25 cellular contexts compared by ENCODE assay signal in the genomic region with DNA sequence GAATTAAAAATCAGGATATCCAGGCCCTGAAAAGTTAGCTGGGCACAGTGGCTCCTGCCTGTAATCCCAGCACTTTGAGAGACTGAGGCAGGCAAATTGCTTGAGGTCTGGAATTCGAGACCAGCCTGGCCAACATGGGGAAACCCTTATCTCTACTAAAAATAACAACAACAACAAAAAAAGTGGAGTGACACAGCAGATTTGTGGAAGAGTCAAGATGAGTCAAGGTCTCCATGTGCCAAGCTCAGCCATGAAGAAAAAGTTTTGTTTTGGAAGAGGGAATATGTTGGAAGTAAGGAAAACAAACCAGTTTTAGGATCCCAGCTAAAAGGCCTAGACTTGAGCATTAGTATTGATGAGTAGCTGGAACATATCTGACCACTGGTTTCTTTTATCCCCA. TPM values are rescaled to one million over a fixed set of nuclear protein-coding genes. Genes with fewer than 3 reads are reported as not detected.
DNase-seq lines count a peak whose midpoint lies in the region; ATAC-seq and TF ChIP-seq lines count a peak whose summit lies in the region.
"Had no signal": no experiment of that assay in that cellular context is flagged by ENCODE, and none has a peak within 500 bp of the region (broad histone marks: within the 10 kb centered on the region; RNA-seq: fewer than 3 reads in every experiment).

No MANE protein-coding gene starts in this region.

- H3K36me3 Mint-ChIP-seq in activated CD8-positive, alpha-beta memory T cell treated with anti-CD3 and anti-CD28 coated beads, Interleukin-2, amount 10 ng/mL, durations not matched to agents 7 days and 5 days: peaks cover 23% of the 10 kb centered on the region

- no peaks in the 10 kb centered on the region for H3K27me3 Mint-ChIP-seq in activated CD8-positive, alpha-beta memory T cell treated with anti-CD3 and anti-CD28 coated beads, Interleukin-2, amount 10 ng/mL, durations not matched to agents 7 days and 5 days
- H3K27me3 Mint-ChIP-seq: activated naive CD8-positive, alpha-beta T cell; IgD-negative memory B cell had no signal

- H3K9me2 ChIP-seq in PC-3 (replicated peaks; ENCODE audit: low read length): no peaks in the 10 kb centered on the region

- H3K4me1 Mint-ChIP-seq in activated CD8-positive, alpha-beta memory T cell treated with anti-CD3 and anti-CD28 coated beads, Interleukin-2, amount 10 ng/mL, durations not matched to agents 7 days and 5 days: no peaks in the 10 kb centered on the region

- no peak overlapping the region for H2AFZ ChIP-seq in PC-3 (ENCODE audit: low read length)

- H3K9me3 Mint-ChIP-seq in activated CD8-positive, alpha-beta memory T cell treated with anti-CD3 and anti-CD28 coated beads, Interleukin-2, amount 10 ng/mL, durations not matched to agents 7 days and 5 days (ENCODE audit: low read depth): no peaks in the 10 kb centered on the region

- H3K9ac ChIP-seq in PC-3 (ENCODE audit: low read length) (no peak overlapping the region), skeletal muscle satellite cell (ENCODE audit: low read depth, low read length) (no peak overlapping the region)

- DNase-seq in activated CD8-positive, alpha-beta memory T cell treated with anti-CD3 and anti-CD28 coated beads, Interleukin-2, amount 10 ng/mL, durations not matched to agents 7 days and 5 days: no peak
- DNase-seq in activated CD8-positive, alpha-beta memory T cell treated with anti-CD3 and anti-CD28 coated beads, Interleukin-2, amount 50 U/mL, for 48 hours: no peak
- DNase-seq in PC-3 (no peak), fibroblast of gingiva (ENCODE audit: low read depth) (peak; percentile 22), C1 segment of cervical spinal cord (lab: John Stamatoyannopoulos, UW) (no peak), BE2C (no peak)
- DNase-seq: activated T-cell treated with anti-CD3 and anti-CD28 coated beads for 4 hours; H7; heart right ventricle; kidney; NCI-H1105 treated with DMSO at 0.1 percent for 48 hours; NCI-H2171; NK-92 treated with Interleukin-12 subunit alpha and Interleukin-12 subunit beta, amount 100 ng/mL, for 24 hours; occipital lobe; SHP77 treated with DMSO at 0.1 percent for 48 hours; sigmoid colon; stimulated activated CD4-positive, alpha-beta T cell treated with anti-CD3 and anti-CD28 coated beads, Interleukin-4, amount 100 ng/mL, for 1 hour; stimulated activated CD8-positive, alpha-beta memory T cell treated with anti-CD3 and anti-CD28 coated beads, Interleukin-4, amount 100 ng/mL, for 48 hours; T-helper 2 cell; transverse colon had no signal

- H3K4me3 Mint-ChIP-seq in activated CD8-positive, alpha-beta memory T cell treated with anti-CD3 and anti-CD28 coated beads, Interleukin-2, amount 10 ng/mL, durations not matched to agents 7 days and 5 days: no peak overlapping the region
- H3K4me3 Mint-ChIP-seq: activated naive CD8-positive, alpha-beta T cell had no signal

- intact Hi-C loops in PC-3 (cut with micrococcal nuclease): no loop called here

- H3K4me2 ChIP-seq in PC-3 (ENCODE audit: low read length): no peak overlapping the region
- peak overlapping the region; percentile 15 for H3K4me2 ChIP-seq in skeletal muscle satellite cell (ENCODE audit: low read length)

- H3K4me3 ChIP-seq in PC-3 (ENCODE audit: low read length) (no peak overlapping the region), skeletal muscle satellite cell (ENCODE audit: low read length) (no peak overlapping the region), BE2C (ENCODE audit: low read depth, low read length) (no peak overlapping the region)
- H3K4me3 ChIP-seq: heart right ventricle, sigmoid colon, transverse colon had no signal

- ATAC-seq in activated CD8-positive, alpha-beta memory T cell treated with anti-CD3 and anti-CD28 coated beads, Interleukin-2, amount 10 ng/mL, durations not matched to agents 7 days and 5 days: no peak
- ATAC-seq in PC-3 (no peak), HG03469 (IDR thresholded peaks at IDR 0.05; ENCODE audit: unreplicated experiment) (no peak)
- ATAC-seq: heart right ventricle had no signal

- no peaks in the 10 kb centered on the region for H4K20me1 ChIP-seq in PC-3 (ENCODE audit: low read length)

- POLR2A ChIA-PET in PC-3 (lab: Charles Lee; ENCODE audit: unreplicated experiment): no interaction called here

- H3K4me1 ChIP-seq in PC-3 (ENCODE audit: insufficient read depth, low read length) (peaks cover 8% of the 10 kb centered on the region), skeletal muscle satellite cell (ENCODE audit: control insufficient read depth, insufficient read depth, low read length) (peaks cover 31% of the 10 kb centered on the region), BE2C (no peaks in the 10 kb centered on the region)
- H3K4me1 ChIP-seq: sigmoid colon, transverse colon had no signal

- TF ChIP-seq CTCF in PC-3 (conservative IDR thresholded peaks at IDR 0.05; ENCODE audit: low read depth, low read length) (no peak), BE2C (IDR thresholded peaks at IDR 0.05; ENCODE audit: low read depth, low read length) (no peak)

- H3K79me2 ChIP-seq in PC-3 (ENCODE audit: low read length): no peaks in the 10 kb centered on the region

- H3K27me3 ChIP-seq in PC-3 (ENCODE audit: low read length) (no peaks in the 10 kb centered on the region), skeletal muscle satellite cell (ENCODE audit: control insufficient read depth, insufficient read depth, low read length) (no peaks in the 10 kb centered on the region), BE2C (no peaks in the 10 kb centered on the region)
- H3K27me3 ChIP-seq: heart right ventricle, sigmoid colon, transverse colon had no signal

- H3K9me3 ChIP-seq in PC-3 (ENCODE audit: low read length): no peaks in the 10 kb centered on the region
- H3K9me3 ChIP-seq in skeletal muscle satellite cell (replicated peaks; ENCODE audit: low read length): no peaks in the 10 kb centered on the region
- no peaks in the 10 kb centered on the region for H3K9me3 ChIP-seq in BE2C
- H3K9me3 ChIP-seq: heart right ventricle, sigmoid colon, transverse colon had no signal

- H3K36me3 ChIP-seq in PC-3 (ENCODE audit: low read depth, low read length) (peaks cover 4% of the 10 kb centered on the region; the same call in 1 of the 2 replicates), skeletal muscle satellite cell (ENCODE audit: insufficient read depth, low read length) (no peaks in the 10 kb centered on the region), BE2C (peaks cover 13% of the 10 kb centered on the region)
- H3K36me3 ChIP-seq: transverse colon had no signal

- BruUV-seq in PC-3 (replicated peaks; lab: Mats Ljungman, UMichigan): no TSS peak

- peak overlapping the region; percentile 3; the same call in 1 of the 2 replicates for H3K27ac ChIP-seq in PC-3 (ENCODE audit: low read length)
- H3K27ac ChIP-seq: 22Rv1, sigmoid colon, transverse colon had no signal

- CTCF ChIA-PET in activated CD8-positive, alpha-beta memory T cell treated with anti-CD3 and anti-CD28 coated beads, Interleukin-2, amount 10 ng/mL, durations not matched to agents 7 days and 5 days (lab: Charles Lee): no interaction called here
- CTCF ChIA-PET in PC-3 (lab: Charles Lee): no interaction called here

- H3K27ac Mint-ChIP-seq in activated CD8-positive, alpha-beta memory T cell treated with anti-CD3 and anti-CD28 coated beads, Interleukin-2, amount 10 ng/mL, durations not matched to agents 7 days and 5 days: peak overlapping the region; percentile 16
- H3K27ac Mint-ChIP-seq: activated naive CD8-positive, alpha-beta T cell had no signal

- no peaks in the 10 kb centered on the region for H3F3A ChIP-seq in PC-3 (ENCODE audit: low read length, unreplicated experiment)

RNA-seq across cellular contexts. Expression of gene LRRC70, which starts 14.7 kb away (rescaled TPM):
- 1 to 10 TPM in 1 of 2 experiments, under 1 TPM in 1; 0.42 to 1.2 TPM for total RNA-seq in activated CD8-positive, alpha-beta memory T cell treated with anti-CD3 and anti-CD28 coated beads, Interleukin-2, amount 10 ng/mL, durations not matched to agents 7 days and 5 days
- 1.5 and 1.6 TPM in 2 replicates for total RNA-seq in PC-3 (2014; rRNA removed)
- 0.44 and 1.8 TPM in 2 replicates for total RNA-seq in skeletal muscle satellite cell (2012; rRNA removed)
- polyA plus RNA-seq in BE2C (2012; ENCODE audit: insufficient read depth, insufficient read length, low read depth): not detected
- polyA plus RNA-seq: IgD-negative memory B cell had no signal
